ENCODE assay signal across 25 cellular contexts in the genomic region with DNA sequence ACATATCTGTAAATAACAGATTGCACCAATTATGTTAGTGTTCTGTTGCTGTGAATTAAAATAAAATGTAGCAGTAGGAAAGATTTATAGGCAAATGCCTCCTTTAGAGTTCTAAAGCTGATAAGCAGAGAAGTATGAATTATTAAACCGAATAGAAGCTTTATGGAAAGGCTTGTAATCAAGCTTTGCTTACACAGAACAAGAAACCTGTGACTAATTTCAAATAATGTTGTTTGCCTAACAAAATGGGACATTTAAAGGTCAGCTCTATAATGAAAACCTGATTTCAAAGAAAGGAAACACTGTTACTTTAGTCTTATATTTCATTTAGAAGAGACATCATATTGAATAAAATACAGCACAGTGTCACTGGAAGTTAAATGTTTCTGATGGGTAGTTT.
DNase-seq lines count a peak whose midpoint lies in the region; ATAC-seq, FAIRE-seq and TF ChIP-seq lines count a peak whose summit lies in the region.
"Had no signal": no experiment of that assay in that cellular context is flagged by ENCODE, and none has a peak within 500 bp of the region (broad histone marks: within the 10 kb centered on the region; RNA-seq: fewer than 3 reads in every experiment).

No MANE protein-coding gene starts in this region.

- peak overlapping the region; percentile 42 for H3K4me2 ChIP-seq in PC-3 (ENCODE audit: low read length)
- H3K4me2 ChIP-seq: BLaER1 treated with 17β-estradiol and CSF1 and Interleukin-3, amounts not matched to agents 10 nM and 100 nM had no signal

- H3K27ac ChIP-seq in PC-3 (ENCODE audit: low read length) = peak overlapping the region; percentile 59
- H3K27ac ChIP-seq: 22Rv1; BLaER1 treated with 17β-estradiol and CSF1 and Interleukin-3, amounts not matched to agents 10 nM and 100 nM; GM23248 had no signal

- DNase-seq in NCI-H1436 treated with DMSO at 0.1 percent for 48 hours (lab: John Stamatoyannopoulos, UW) = peak; percentile 34
- DNase-seq in NCI-H1436 (lab: John Stamatoyannopoulos, UW) = no peak
- DNase-seq in PC-3 = peak; percentile 60
- no peak for DNase-seq in SKM-1 treated with dmso at 0.1 percent for 144 hours (lab: John Stamatoyannopoulos, UW; ENCODE audit: unreplicated experiment)
- DNase-seq: ACHN; AML-193; BE2C; CD4-positive, alpha-beta T cell; CD8-positive, alpha-beta memory T cell; DMS 273 treated with DMSO at 0.1 percent for 48 hours; DND-41; GM23248; H7; HCEC 1CT had no signal

- no peaks in the 10 kb centered on the region for H4K20me1 ChIP-seq in PC-3 (ENCODE audit: low read length)
- H4K20me1 ChIP-seq: BLaER1 treated with 17β-estradiol and CSF1 and Interleukin-3, amounts not matched to agents 10 nM and 100 nM had no signal

- H2AFZ ChIP-seq in PC-3 (ENCODE audit: low read length) = 0 out of 2 replicates have a peak overlapping the region, but pooled peaks have one; percentile 34
- H2AFZ ChIP-seq: GM23248 had no signal

- no peaks in the 10 kb centered on the region for H3K9me3 ChIP-seq in PC-3 (ENCODE audit: low read length)
- H3K9me3 ChIP-seq: BE2C had no signal

- POLR2A ChIA-PET in PC-3 (lab: Charles Lee; ENCODE audit: unreplicated experiment) = interaction anchor here (0.7 kb wide), 1 partner anchor 240 kb away, joined by 5 read pairs; no protein-coding TSS in a partner anchor

- intact Hi-C loops in PC-3 (cut with micrococcal nuclease) = loop anchor here (1.0 to 10.0 kb wide), 3 partner anchors 39 to 285 kb away; no protein-coding TSS in a partner anchor

- H3K9ac ChIP-seq in PC-3 (ENCODE audit: low read length) = no peak overlapping the region
- H3K9ac ChIP-seq: BLaER1 treated with 17β-estradiol and CSF1 and Interleukin-3, amounts not matched to agents 10 nM and 100 nM; GM23248 had no signal

- ATAC-seq in PC-3 (peak; percentile 87), GM21360 (IDR thresholded peaks at IDR 0.05; ENCODE audit: unreplicated experiment) (no peak), HG03469 (IDR thresholded peaks at IDR 0.05; ENCODE audit: unreplicated experiment) (no peak)

- CTCF ChIA-PET in PC-3 (lab: Charles Lee) = no interaction called here

- no peaks in the 10 kb centered on the region for H3F3A ChIP-seq in PC-3 (ENCODE audit: low read length, unreplicated experiment)

- peaks cover 14% of the 10 kb centered on the region for H3K4me1 ChIP-seq in PC-3 (ENCODE audit: insufficient read depth, low read length)
- H3K4me1 ChIP-seq: BE2C; BLaER1 treated with 17β-estradiol and CSF1 and Interleukin-3, amounts not matched to agents 10 nM and 100 nM had no signal

- no peak for TF ChIP-seq CTCF in PC-3 (conservative IDR thresholded peaks at IDR 0.05; ENCODE audit: low read depth, low read length)

- H3K9me2 ChIP-seq in PC-3 (replicated peaks; ENCODE audit: low read length) = no peaks in the 10 kb centered on the region

- no peaks in the 10 kb centered on the region for H3K36me3 ChIP-seq in PC-3 (ENCODE audit: low read depth, low read length)
- H3K36me3 ChIP-seq: BE2C; BLaER1 treated with 17β-estradiol and CSF1 and Interleukin-3, amounts not matched to agents 10 nM and 100 nM had no signal

- H3K4me3 ChIP-seq in PC-3 (ENCODE audit: low read length) = no peak overlapping the region
- H3K4me3 ChIP-seq: BLaER1 treated with 17β-estradiol and CSF1 and Interleukin-3, amounts not matched to agents 10 nM and 100 nM; GM23248 had no signal

- no TSS peak for BruUV-seq in PC-3 (replicated peaks; lab: Mats Ljungman, UMichigan)

- FAIRE-seq in islet of Langerhans (lab: Jason Lieb, UNC) = peak; percentile 86
- FAIRE-seq: A204.1, D721Med, G401.6, GM12892, GM19239, H1 had no signal

- no peaks in the 10 kb centered on the region for H3K27me3 ChIP-seq in PC-3 (ENCODE audit: low read length)
- H3K27me3 ChIP-seq: BE2C; BLaER1 treated with 17β-estradiol and CSF1 and Interleukin-3, amounts not matched to agents 10 nM and 100 nM had no signal

- no peaks in the 10 kb centered on the region for H3K79me2 ChIP-seq in PC-3 (ENCODE audit: low read length)

Comparison
In these comparisons a context has a peak if more than half of its experiments do, and no peak if none do; other contexts are left out.
1. DNase-seq: peak in NCI-H1436 treated with DMSO at 0.1 percent for 48 hours (single experiment) and PC-3 (single experiment); none in NCI-H1436 (single experiment) and SKM-1 treated with dmso at 0.1 percent for 144 hours (single experiment).